1 cellular context compared by ENCODE assay signal in the genomic region with DNA sequence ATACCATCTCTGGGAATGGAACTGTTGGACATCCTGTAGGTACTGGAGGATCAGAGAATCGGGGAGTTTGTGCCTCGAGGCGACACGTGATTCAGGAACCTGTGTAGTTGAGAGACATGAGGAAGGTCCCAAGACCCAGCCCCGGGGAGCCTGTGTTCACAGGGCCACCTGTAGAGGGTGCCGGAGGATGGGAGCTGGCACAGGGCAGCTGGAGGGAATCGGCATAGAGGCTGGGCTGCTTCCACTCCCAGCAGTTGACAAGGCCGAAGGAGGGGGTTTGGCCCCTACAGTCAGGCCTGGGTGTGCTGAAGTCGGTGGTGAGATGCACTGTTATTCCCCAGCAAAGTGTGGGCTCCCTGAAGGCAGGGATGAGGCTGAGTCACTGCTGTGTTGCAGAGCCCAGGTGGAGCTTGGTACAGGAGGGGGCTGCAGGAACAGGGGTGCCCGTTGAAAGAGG.
TF ChIP-seq lines count a peak whose summit lies in the region.

No MANE protein-coding gene starts in this region.

TF ChIP-seq in A549, 52 proteins besides CTCF, POLR2A, EP300 and RAD21 (continued from another document):
- TF ChIP-seq E2F6 (IDR thresholded peaks at IDR 0.05; ENCODE audit: borderline replicate concordance, low read depth) (no peak), NR3C1 (IDR thresholded peaks at IDR 0.05) (no peak)
- TF ChIP-seq, protein P1, sequence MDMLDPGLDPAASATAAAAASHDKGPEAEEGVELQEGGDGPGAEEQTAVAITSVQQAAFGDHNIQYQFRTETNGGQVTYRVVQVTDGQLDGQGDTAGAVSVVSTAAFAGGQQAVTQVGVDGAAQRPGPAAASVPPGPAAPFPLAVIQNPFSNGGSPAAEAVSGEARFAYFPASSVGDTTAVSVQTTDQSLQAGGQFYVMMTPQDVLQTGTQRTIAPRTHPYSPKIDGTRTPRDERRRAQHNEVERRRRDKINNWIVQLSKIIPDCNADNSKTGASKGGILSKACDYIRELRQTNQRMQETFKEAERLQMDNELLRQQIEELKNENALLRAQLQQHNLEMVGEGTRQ (IDR thresholded peaks at IDR 0.05): no peak
